9 cellular contexts compared by ENCODE assay signal in the genomic region with DNA sequence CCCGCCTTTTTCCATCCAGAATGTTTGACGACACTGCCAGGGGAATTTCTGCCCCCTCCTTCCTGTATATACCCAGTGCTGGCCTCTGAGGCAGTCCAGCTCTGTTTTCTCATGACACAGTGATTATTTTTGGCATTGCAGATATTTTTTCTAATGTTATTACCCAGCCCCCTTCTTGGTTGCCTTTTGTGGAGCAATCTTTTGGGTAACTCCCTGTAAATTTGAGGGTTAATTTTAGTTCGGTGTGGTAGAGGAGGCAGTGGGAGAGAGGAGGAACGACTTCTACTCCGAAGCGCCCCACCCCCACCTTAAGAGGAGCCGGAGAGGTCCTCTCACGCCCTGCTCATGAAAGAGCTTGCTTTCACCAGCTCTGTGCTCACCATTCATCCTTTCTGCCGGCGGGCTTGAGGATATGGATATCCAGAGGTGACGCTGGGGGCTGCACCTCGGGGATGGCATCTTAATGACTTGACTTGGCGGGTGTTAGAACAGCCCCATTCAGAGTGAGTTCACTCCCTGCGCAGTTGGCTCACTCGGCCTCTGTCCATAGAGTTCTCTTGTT. TPM values are rescaled to one million over a fixed set of nuclear protein-coding genes. Genes with fewer than 3 reads are reported as not detected.
DNase-seq lines count a peak whose midpoint lies in the region; ATAC-seq, FAIRE-seq and TF ChIP-seq lines count a peak whose summit lies in the region.
"Had no signal": no experiment of that assay in that cellular context is flagged by ENCODE, and none has a peak within 500 bp of the region (broad histone marks: within the 10 kb centered on the region; RNA-seq: fewer than 3 reads in every experiment).

No MANE protein-coding gene starts in this region.

- H3K9ac ChIP-seq in HUES48 (ENCODE audit: low read depth, low read length) = no peak overlapping the region

- intact Hi-C loops in stomach (cut with DNase I; ENCODE audit: low total_unique reads) = no loop called here

- TF ChIP-seq CTCF in chondrocyte (IDR thresholded peaks at IDR 0.05) = no peak
- no peak for TF ChIP-seq CTCF in stomach (IDR thresholded peaks at IDR 0.05)

- no peaks in the 10 kb centered on the region for H3K9me3 Mint-ChIP-seq in chondrocyte (ENCODE audit: low read depth)

- H3K9me3 ChIP-seq in HUES48 (ENCODE audit: control insufficient read depth, insufficient read depth, low read length) (no peaks in the 10 kb centered on the region), stomach (no peaks in the 10 kb centered on the region)

- H3K36me3 Mint-ChIP-seq in chondrocyte (ENCODE audit: low read depth) = no peaks in the 10 kb centered on the region

- peaks cover 11% of the 10 kb centered on the region for H3K27me3 ChIP-seq in HUES48 (ENCODE audit: control insufficient read depth, insufficient read depth, low read length)
- H3K27me3 ChIP-seq in stomach = no peaks in the 10 kb centered on the region

- ATAC-seq in HG02610 (IDR thresholded peaks at IDR 0.05; ENCODE audit: unreplicated experiment) = no peak
- no peak for ATAC-seq in GM19023 (IDR thresholded peaks at IDR 0.05; ENCODE audit: unreplicated experiment)
- ATAC-seq in GM21381 (IDR thresholded peaks at IDR 0.05; ENCODE audit: unreplicated experiment) = no peak

- H3K4me1 ChIP-seq in HUES48 (ENCODE audit: control insufficient read depth, insufficient read depth, low read length) = peaks cover 26% of the 10 kb centered on the region
- peaks cover 48 to 99% (median 88%) of the 10 kb centered on the region in 4 donors for H3K4me1 ChIP-seq in stomach

- H3K27ac Mint-ChIP-seq in chondrocyte (ENCODE audit: unreplicated experiment) = peak overlapping the region; percentile 99

- peak overlapping the region; percentile 68 for H3K4me3 Mint-ChIP-seq in chondrocyte (ENCODE audit: unreplicated experiment)

- TF ChIP-seq POLR2A in stomach (IDR thresholded peaks at IDR 0.05) = no peak

- peaks cover 88% of the 10 kb centered on the region for H3K4me1 Mint-ChIP-seq in chondrocyte (ENCODE audit: low read depth)

- no peaks in the 10 kb centered on the region for H3K27me3 Mint-ChIP-seq in chondrocyte (ENCODE audit: low read depth)

- FAIRE-seq in frontal cortex (lab: Jason Lieb, UNC) = no peak
- FAIRE-seq: GM19239 had no signal

- H3K27ac ChIP-seq in HUES48 (ENCODE audit: low read depth, low read length) (no peak overlapping the region), stomach (peak overlapping the region; percentile 63 to 85 (median 80))

- DNase-seq in chondrocyte (ENCODE audit: low spot score) = no peak
- peak; percentile 46 for DNase-seq in kidney glomerular epithelial cell (lab: John Stamatoyannopoulos, UW)
- no peak for DNase-seq in stomach
- DNase-seq in frontal cortex (ENCODE audit: low spot score in 2 of 2) = no peak

- H3K4me3 ChIP-seq in HUES48 (ENCODE audit: low read depth, low read length) = peak overlapping the region; percentile 35
- peak overlapping the region; percentile 5 to 30 (median 12) for H3K4me3 ChIP-seq in stomach

- TF ChIP-seq EP300 in stomach (IDR thresholded peaks at IDR 0.05) = no peak

- WGBS in stomach, 5 donors = 14 to 22% (median 21%) methylated on average over 13 to 15 of the region's 15 CpGs

- H3K36me3 ChIP-seq in HUES48 (ENCODE audit: control insufficient read depth, insufficient read depth, low read length) (no peaks in the 10 kb centered on the region), stomach (no peaks in the 10 kb centered on the region)

RNA-seq across cellular contexts. Expression of gene EPAS1, which starts 38.3 kb away (rescaled TPM):
- total RNA-seq in chondrocyte = 14.5 to 126 TPM (median 122 TPM) in 3 replicates
- 100 to 1,000 TPM in 4 of 5 donors, 10 to 100 TPM in 1; 69.0 to 217 (median 156) TPM for total RNA-seq in stomach
- 10 to 100 TPM; 35.1 to 82.6 (median 47.1) TPM for polyA plus RNA-seq in stomach
- total RNA-seq in frontal cortex = 3.7 TPM
